In genomic region chr19:1017115-1017905, GRCh38 we compare ENCODE assay signal across 11 cellular contexts. TPM values are rescaled to one million over a fixed set of nuclear protein-coding genes. Genes with fewer than 3 reads are reported as not detected.
A peak's percentile ranks its signal among the peaks of the same experiment; 100 is the strongest.
DNase-seq lines count a peak whose midpoint lies in the region; ATAC-seq, FAIRE-seq and TF ChIP-seq lines count a peak whose summit lies in the region.
"Had no signal": no experiment of that assay in that cellular context is flagged by ENCODE, and none has a peak within 500 bp of the region (broad histone marks: within the 10 kb centered on the region; RNA-seq: fewer than 3 reads in every experiment).

No MANE protein-coding gene starts in this region.

- no peak overlapping the region for H2AFZ ChIP-seq in DND-41 (ENCODE audit: low read depth, low read length)
- H2AFZ ChIP-seq in OCI-LY7 (ENCODE audit: low read length) = no peak overlapping the region
- no peak overlapping the region for H2AFZ ChIP-seq in endothelial cell of umbilical vein (ENCODE audit: low read depth, low read length)

- H3K9ac ChIP-seq in DND-41 (ENCODE audit: low read depth, low read length) (peak overlapping the region; percentile 92; the same call in 1 of the 2 replicates), endothelial cell of umbilical vein (replicated peaks; ENCODE audit: extremely low read depth, insufficient read depth, low read length) (peak overlapping the region; percentile 32)

- 34% methylated on average over 24 of the region's 24 CpGs for WGBS in pancreas, 2 donors
- WGBS in testis, 2 donors = 55 to 81% methylated on average over 20 to 24 of the region's 24 CpGs

- peak; percentile 21 for FAIRE-seq in endothelial cell of umbilical vein (lab: Jason Lieb, UNC)
- no peak for FAIRE-seq in pancreas (lab: Jason Lieb, UNC)

- H4K20me1 ChIP-seq in DND-41 (ENCODE audit: insufficient read depth, low read length) (peaks cover 79% of the 10 kb centered on the region), OCI-LY7 (ENCODE audit: insufficient read depth, low read length) (peaks cover 10% of the 10 kb centered on the region), endothelial cell of umbilical vein (replicated peaks; ENCODE audit: control insufficient read depth, extremely low read depth, insufficient read depth, low read length) (no peaks in the 10 kb centered on the region)

- POLR2A ChIA-PET in OCI-LY7 (lab: Charles Lee) (interaction anchor here (0.6 kb wide), 1 partner anchor 14 kb away, joined by 3 read pairs; no protein-coding TSS in a partner anchor), endothelial cell of umbilical vein (lab: Charles Lee) (interaction anchor here (0.9 to 1.2 kb wide), 2 partner anchors 8 to 10 kb away, joined by 3 to 4 read pairs; no protein-coding TSS in a partner anchor)

- H3K4me3 ChIP-seq in DND-41 (ENCODE audit: low read depth in 1 of 2, low read length in 2 of 2) = peak overlapping the region in 1 of 2 experiments; percentile 27; a peak in 2 of 4 replicates
- peak overlapping the region; percentile 15 for H3K4me3 ChIP-seq in OCI-LY7 (ENCODE audit: low read depth, low read length, poor library complexity, severe bottlenecking)
- H3K4me3 ChIP-seq in endothelial cell of umbilical vein (replicated peaks in 1 of 3; ENCODE audit: insufficient read depth in 1 of 3, low read depth in 1 of 3, low read length in 3 of 3) = no peak overlapping the region
- peak overlapping the region in 2 of 4 donors; percentile 6 to 18 for H3K4me3 ChIP-seq in pancreas
- H3K4me3 ChIP-seq in testis = no peak overlapping the region
- H3K4me3 ChIP-seq in WERI-Rb-1 (ENCODE audit: low read depth, low read length) = no peak overlapping the region

- H3K27me3 ChIP-seq in DND-41 (ENCODE audit: insufficient read depth, low read length, poor library complexity) (no peaks in the 10 kb centered on the region), endothelial cell of umbilical vein (ENCODE audit: control insufficient read depth in 2 of 2, insufficient read depth in 2 of 2, low read length in 2 of 2) (no peaks in the 10 kb centered on the region), pancreas (no peaks in the 10 kb centered on the region), testis (no peaks in the 10 kb centered on the region), WERI-Rb-1 (ENCODE audit: insufficient read depth, low read depth, severe bottlenecking) (no peaks in the 10 kb centered on the region)

- H3K9me1 ChIP-seq in endothelial cell of umbilical vein (replicated peaks; ENCODE audit: control insufficient read depth, extremely low read depth, insufficient read depth, low read length) = no peaks in the 10 kb centered on the region

- no peak for ATAC-seq in DND-41 (ENCODE audit: insufficient read depth, low read depth)
- peak; percentile 27 to 63 (median 39) for ATAC-seq in pancreas
- ATAC-seq in sciatic nerve = no peak

- H3K79me2 ChIP-seq in DND-41 (ENCODE audit: insufficient read depth, low read length) = peaks cover 82% of the 10 kb centered on the region
- peaks cover 62% of the 10 kb centered on the region for H3K79me2 ChIP-seq in OCI-LY7 (ENCODE audit: insufficient read depth, low read depth, low read length)
- H3K79me2 ChIP-seq in endothelial cell of umbilical vein (ENCODE audit: control insufficient read depth, insufficient read depth, low read length) = peaks cover 78% of the 10 kb centered on the region

- no peaks in the 10 kb centered on the region for H3K9me2 ChIP-seq in OCI-LY7 (ENCODE audit: insufficient read depth, low read length)

- H3K4me1 ChIP-seq in DND-41 (ENCODE audit: insufficient read depth, low read length) = peaks cover 47% of the 10 kb centered on the region
- H3K4me1 ChIP-seq in OCI-LY7 (ENCODE audit: insufficient read depth, low read length, poor library complexity, severe bottlenecking) = peaks cover 42% of the 10 kb centered on the region
- peaks cover 40% of the 10 kb centered on the region for H3K4me1 ChIP-seq in endothelial cell of umbilical vein (ENCODE audit: control insufficient read depth, extremely low read depth, insufficient read depth, low read length)
- peaks cover 26 to 40% (median 34%) of the 10 kb centered on the region in 3 donors for H3K4me1 ChIP-seq in pancreas
- peaks cover 52% of the 10 kb centered on the region for H3K4me1 ChIP-seq in testis

- H3K9me3 ChIP-seq in DND-41 (ENCODE audit: insufficient read depth, low read length, severe bottlenecking) (no peaks in the 10 kb centered on the region), OCI-LY7 (ENCODE audit: low read length) (no peaks in the 10 kb centered on the region), endothelial cell of umbilical vein (replicated peaks; ENCODE audit: control insufficient read depth, insufficient read depth, low read length) (no peaks in the 10 kb centered on the region), pancreas (no peaks in the 10 kb centered on the region), testis (no peaks in the 10 kb centered on the region), WERI-Rb-1 (ENCODE audit: severe bottlenecking) (no peaks in the 10 kb centered on the region)

- dilution Hi-C loops in endothelial cell of umbilical vein (cut with MboI; ENCODE audit: extremely low pct_ligation_motif_present, low sequenced_read_pairs) = no loop called here

- DNase-seq in DND-41 (no peak), OCI-LY7 (ENCODE audit: low spot score) (no peak), endothelial cell of umbilical vein (ENCODE audit: low read depth, low spot score) (no peak), pancreas (peak; percentile 67 to 90 (median 78)), testis (no peak), sciatic nerve (ENCODE audit: low spot score) (no peak), WERI-Rb-1 (no peak), EL (no peak)
- DNase-seq: stimulated activated CD4-positive, alpha-beta T cell treated with anti-CD3 and anti-CD28 coated beads, Interleukin-4, amount 100 ng/mL, for 4 hours had no signal

- BruUV-seq in OCI-LY7 (replicated peaks; lab: Mats Ljungman, UMichigan) (no TSS peak), endothelial cell of umbilical vein (replicated peaks; lab: Mats Ljungman, UMichigan) (no TSS peak)

- TF ChIP-seq POLR2A in endothelial cell of umbilical vein (IDR thresholded peaks at IDR 0.05; ENCODE audit: low read depth, low read length) = no peak
- TF ChIP-seq POLR2A in testis (IDR thresholded peaks at IDR 0.05) = no peak

- CTCF ChIA-PET in OCI-LY7 (lab: Charles Lee; ENCODE audit: unreplicated experiment) = no interaction called here
- CTCF ChIA-PET in endothelial cell of umbilical vein (lab: Charles Lee) = interaction anchor here (1.4 kb wide), 1 partner anchor 33 kb away, joined by 5 read pairs; the partner anchor contains the start of gene WDR18

- H3K27ac ChIP-seq in DND-41 (ENCODE audit: low read length) (no peak overlapping the region), OCI-LY7 (ENCODE audit: low read depth, low read length, poor library complexity, severe bottlenecking) (no peak overlapping the region), endothelial cell of umbilical vein (ENCODE audit: insufficient read depth, low read depth, low read length) (peak overlapping the region; percentile 43), pancreas (peak overlapping the region in 1 of 4 donors; percentile 39), testis (peak overlapping the region in 1 of 2 donors; percentile 19), WERI-Rb-1 (no peak overlapping the region)
- H3K27ac ChIP-seq: VCaP had no signal

- intact Hi-C loops in OCI-LY7 (cut with micrococcal nuclease; ENCODE audit: unreplicated experiment) (no loop called here), endothelial cell of umbilical vein (cut with micrococcal nuclease) (no loop called here), pancreas (cut with DNase I) (no loop called here), testis (cut with DNase I; ENCODE audit: low total_unique reads) (no loop called here), sciatic nerve (cut with DNase I) (no loop called here)

- peaks cover 77% of the 10 kb centered on the region for H3K36me3 ChIP-seq in DND-41 (ENCODE audit: insufficient read depth, low read length)
- H3K36me3 ChIP-seq in OCI-LY7 (ENCODE audit: insufficient read depth, low read length) = peaks cover 72% of the 10 kb centered on the region
- peaks cover 0 to 17% of the 10 kb centered on the region in 2 experiments for H3K36me3 ChIP-seq in endothelial cell of umbilical vein (ENCODE audit: control insufficient read depth in 2 of 2, extremely low read depth in 1 of 2, insufficient read depth in 2 of 2, low read length in 2 of 2)
- peaks cover 0 to 18% (median 6%) of the 10 kb centered on the region in 3 donors for H3K36me3 ChIP-seq in pancreas
- no peaks in the 10 kb centered on the region for H3K36me3 ChIP-seq in testis (ENCODE audit: low read depth, missing control alignments)
- H3K36me3 ChIP-seq in WERI-Rb-1 = peaks cover 40% of the 10 kb centered on the region

- peak overlapping the region; percentile 91 for H3K4me2 ChIP-seq in DND-41 (ENCODE audit: insufficient read depth, low read length)
- peak overlapping the region; percentile 94 for H3K4me2 ChIP-seq in OCI-LY7 (ENCODE audit: low read length)
- peak overlapping the region; percentile 9 for H3K4me2 ChIP-seq in endothelial cell of umbilical vein (ENCODE audit: insufficient read depth, low read length)

- TF ChIP-seq CTCF in DND-41 (IDR thresholded peaks at IDR 0.05; ENCODE audit: borderline replicate concordance, extremely low read depth, low read length, poor library complexity, severe bottlenecking) = no peak
- no peak for TF ChIP-seq CTCF in OCI-LY7 (conservative IDR thresholded peaks at IDR 0.05; ENCODE audit: low read length)
- TF ChIP-seq CTCF in endothelial cell of umbilical vein (IDR thresholded peaks at IDR 0.05; ENCODE audit: extremely low read depth in 1 of 2, insufficient read depth in 1 of 2, low read depth in 1 of 2, low read length in 2 of 2) = no peak
- TF ChIP-seq CTCF in pancreas (IDR thresholded peaks at IDR 0.05) = no peak
- no peak for TF ChIP-seq CTCF in testis (IDR thresholded peaks at IDR 0.05)
- TF ChIP-seq CTCF in WERI-Rb-1 (IDR thresholded peaks at IDR 0.05; ENCODE audit: low read depth, low read length) = no peak

RNA-seq across cellular contexts. Expression of gene TMEM259, which starts 3.6 kb away (rescaled TPM):
- 131 and 169 TPM in 2 replicates for total RNA-seq in OCI-LY7 (2014; rRNA removed; shearing (Covaris generic))
- 195 and 204 TPM in 2 replicates for total RNA-seq in OCI-LY7 (2022)
- 142 and 147 TPM in 2 replicates for total RNA-seq in endothelial cell of umbilical vein
- polyA plus RNA-seq in endothelial cell of umbilical vein = 297 and 430 TPM in 2 replicates
- 93.5 and 128 TPM in 2 replicates for polyA plus RNA-seq in endothelial cell of umbilical vein (2011; cell fraction: cytosol; rRNA removed)
- 626 and 670 TPM in 2 replicates for polyA plus RNA-seq in endothelial cell of umbilical vein (2011; cell fraction: nucleus; rRNA removed)
- 67.8 and 100 TPM in 2 replicates for polyA plus RNA-seq in endothelial cell of umbilical vein (2012)
- polyA minus RNA-seq in endothelial cell of umbilical vein = 80.3 and 87.9 TPM in 2 replicates
- 53.1 TPM for polyA minus RNA-seq in endothelial cell of umbilical vein (2011; cell fraction: cytosol; rRNA and poly(A)+ RNA removed)
- polyA minus RNA-seq in endothelial cell of umbilical vein (2011; cell fraction: nucleus; rRNA and poly(A)+ RNA removed) = 74.8 and 114 TPM in 2 replicates
- total RNA-seq in pancreas = 10 to 100 TPM; 65.9 to 99.1 (median 83.7) TPM
- 100 to 1,000 TPM; 385 to 448 TPM for polyA plus RNA-seq in pancreas
- 100 to 1,000 TPM; 339 to 405 TPM for total RNA-seq in testis
- 164 TPM for polyA plus RNA-seq in testis (ENCODE audit: insufficient read depth, low read depth, low replicate concordance)
- 146 TPM for total RNA-seq in sciatic nerve

RNA-seq across cellular contexts. Expression of gene RNU6-2, which starts 4.0 kb away (rescaled TPM):
- total RNA-seq in OCI-LY7 (2014; rRNA removed; shearing (Covaris generic)) = not detected in 2 replicates
- not detected in 2 replicates for total RNA-seq in OCI-LY7 (2022)
- total RNA-seq in endothelial cell of umbilical vein = not detected in 2 replicates
- polyA plus RNA-seq in endothelial cell of umbilical vein = not detected in 2 replicates
- polyA plus RNA-seq in endothelial cell of umbilical vein (2011; cell fraction: cytosol; rRNA removed) = not detected in 2 replicates
- not detected in 2 replicates for polyA plus RNA-seq in endothelial cell of umbilical vein (2011; cell fraction: nucleus; rRNA removed)
- polyA plus RNA-seq in endothelial cell of umbilical vein (2012) = not detected in 2 replicates
- not detected in 2 replicates for polyA minus RNA-seq in endothelial cell of umbilical vein
- 1,914 TPM for polyA minus RNA-seq in endothelial cell of umbilical vein (2011; cell fraction: cytosol; rRNA and poly(A)+ RNA removed)
- polyA minus RNA-seq in endothelial cell of umbilical vein (2011; cell fraction: nucleus; rRNA and poly(A)+ RNA removed) = not detected in 2 replicates
- total RNA-seq in pancreas = not detected
- not detected for polyA plus RNA-seq in pancreas
- not detected for total RNA-seq in testis
- not detected for polyA plus RNA-seq in testis (ENCODE audit: insufficient read depth, low read depth, low replicate concordance)
- not detected for total RNA-seq in sciatic nerve
- total RNA-seq: LHCN-M2 had no signal

RNA-seq across cellular contexts. Expression of gene CNN2, which starts 9.1 kb away (rescaled TPM):
- 51.5 and 73.7 TPM in 2 replicates for total RNA-seq in OCI-LY7 (2014; rRNA removed; shearing (Covaris generic))
- total RNA-seq in OCI-LY7 (2022) (126 and 127 TPM in 2 replicates), endothelial cell of umbilical vein (280 and 286 TPM in 2 replicates), pancreas (10 to 100 TPM; 46.4 to 73.8 (median 56.2) TPM), testis (10 to 100 TPM; 19.1 to 28.0 TPM), sciatic nerve (120 TPM)
- polyA plus RNA-seq in endothelial cell of umbilical vein (185 and 207 TPM in 2 replicates), pancreas (10 to 100 TPM; 20.4 to 40.9 TPM), testis (ENCODE audit: insufficient read depth, low read depth, low replicate concordance) (36.4 TPM)
- 229 and 243 TPM in 2 replicates for polyA plus RNA-seq in endothelial cell of umbilical vein (2011; cell fraction: cytosol; rRNA removed)
- 142 and 181 TPM in 2 replicates for polyA plus RNA-seq in endothelial cell of umbilical vein (2011; cell fraction: nucleus; rRNA removed)
- polyA plus RNA-seq in endothelial cell of umbilical vein (2012) = 136 and 160 TPM in 2 replicates
- polyA minus RNA-seq in endothelial cell of umbilical vein = 234 and 253 TPM in 2 replicates
- 88.5 TPM for polyA minus RNA-seq in endothelial cell of umbilical vein (2011; cell fraction: cytosol; rRNA and poly(A)+ RNA removed)
- 55.9 and 80.4 TPM in 2 replicates for polyA minus RNA-seq in endothelial cell of umbilical vein (2011; cell fraction: nucleus; rRNA and poly(A)+ RNA removed)

RNA-seq across cellular contexts. Expression of gene GRIN3B, which starts 17.1 kb away (rescaled TPM):
- 0.05 TPM in 1 of 2 replicates, not detected in the other for total RNA-seq in OCI-LY7 (2014; rRNA removed; shearing (Covaris generic))
- total RNA-seq in OCI-LY7 (2022) = not detected in 2 replicates
- 0.69 and 0.82 TPM in 2 replicates for total RNA-seq in endothelial cell of umbilical vein
- 0.43 and 0.81 TPM in 2 replicates for polyA plus RNA-seq in endothelial cell of umbilical vein
- polyA plus RNA-seq in endothelial cell of umbilical vein (2011; cell fraction: cytosol; rRNA removed) = 0.27 and 0.28 TPM in 2 replicates
- polyA plus RNA-seq in endothelial cell of umbilical vein (2011; cell fraction: nucleus; rRNA removed) = 0.77 and 1.1 TPM in 2 replicates
- polyA plus RNA-seq in endothelial cell of umbilical vein (2012) = 0.52 and 1.3 TPM in 2 replicates
- polyA minus RNA-seq in endothelial cell of umbilical vein = 0.13 and 0.22 TPM in 2 replicates
- polyA minus RNA-seq in endothelial cell of umbilical vein (2011; cell fraction: cytosol; rRNA and poly(A)+ RNA removed) = not detected
- 0.34 TPM in 1 of 2 replicates, not detected in the other for polyA minus RNA-seq in endothelial cell of umbilical vein (2011; cell fraction: nucleus; rRNA and poly(A)+ RNA removed)
- total RNA-seq in pancreas = not detected
- under 1 TPM; 0.08 to 0.09 TPM for polyA plus RNA-seq in pancreas
- total RNA-seq in testis = 1 to 10 TPM; 1.3 to 2.4 TPM
- polyA plus RNA-seq in testis (ENCODE audit: insufficient read depth, low read depth, low replicate concordance) = 1.1 TPM
- total RNA-seq in sciatic nerve = not detected

RNA-seq across cellular contexts. Expression of gene ABCA7, which starts 22.6 kb away (rescaled TPM):
- 22.5 and 43.3 TPM in 2 replicates for total RNA-seq in OCI-LY7 (2014; rRNA removed; shearing (Covaris generic))
- 66.6 and 74.4 TPM in 2 replicates for total RNA-seq in OCI-LY7 (2022)
- 9.8 and 11.0 TPM in 2 replicates for total RNA-seq in endothelial cell of umbilical vein
- 4.9 and 5.7 TPM in 2 replicates for polyA plus RNA-seq in endothelial cell of umbilical vein
- polyA plus RNA-seq in endothelial cell of umbilical vein (2011; cell fraction: cytosol; rRNA removed) = 1.7 and 2.9 TPM in 2 replicates
- polyA plus RNA-seq in endothelial cell of umbilical vein (2011; cell fraction: nucleus; rRNA removed) = 25.2 and 29.3 TPM in 2 replicates
- 5.0 and 7.1 TPM in 2 replicates for polyA plus RNA-seq in endothelial cell of umbilical vein (2012)
- polyA minus RNA-seq in endothelial cell of umbilical vein = 4.2 and 7.0 TPM in 2 replicates
- polyA minus RNA-seq in endothelial cell of umbilical vein (2011; cell fraction: cytosol; rRNA and poly(A)+ RNA removed) = 15.1 TPM
- 7.5 and 13.3 TPM in 2 replicates for polyA minus RNA-seq in endothelial cell of umbilical vein (2011; cell fraction: nucleus; rRNA and poly(A)+ RNA removed)
- 10 to 100 TPM in 4 of 6 donors, 1 to 10 TPM in 2; 6.9 to 27.0 (median 16.0) TPM for total RNA-seq in pancreas
- polyA plus RNA-seq in pancreas = 100 to 1,000 TPM in 1 of 2 donors, 10 to 100 TPM in 1; 60.9 to 131 TPM
- total RNA-seq in testis = 10 to 100 TPM; 12.1 to 14.6 TPM
- polyA plus RNA-seq in testis (ENCODE audit: insufficient read depth, low read depth, low replicate concordance) = 7.3 TPM
- 17.3 TPM for total RNA-seq in sciatic nerve

Comparison
In these comparisons a context has a peak if more than half of its experiments do, and no peak if none do; other contexts are left out.
1. ATAC-seq: peak in pancreas (4 of 4); none in DND-41 (single experiment) and sciatic nerve (single experiment).
2. DNase-seq: peak in pancreas (6 of 6); none in DND-41 (single experiment), OCI-LY7 (single experiment), endothelial cell of umbilical vein (single experiment), testis (single experiment), sciatic nerve (single experiment), WERI-Rb-1 (single experiment) and EL (single experiment).
3. H3K4me2 ChIP-seq: peak in every context shown above with its lines; median percentile 94 in OCI-LY7; 91 in DND-41; 9 in endothelial cell of umbilical vein.